Comparison of ENCODE assay signal across 15 cellular contexts in the genomic region with DNA sequence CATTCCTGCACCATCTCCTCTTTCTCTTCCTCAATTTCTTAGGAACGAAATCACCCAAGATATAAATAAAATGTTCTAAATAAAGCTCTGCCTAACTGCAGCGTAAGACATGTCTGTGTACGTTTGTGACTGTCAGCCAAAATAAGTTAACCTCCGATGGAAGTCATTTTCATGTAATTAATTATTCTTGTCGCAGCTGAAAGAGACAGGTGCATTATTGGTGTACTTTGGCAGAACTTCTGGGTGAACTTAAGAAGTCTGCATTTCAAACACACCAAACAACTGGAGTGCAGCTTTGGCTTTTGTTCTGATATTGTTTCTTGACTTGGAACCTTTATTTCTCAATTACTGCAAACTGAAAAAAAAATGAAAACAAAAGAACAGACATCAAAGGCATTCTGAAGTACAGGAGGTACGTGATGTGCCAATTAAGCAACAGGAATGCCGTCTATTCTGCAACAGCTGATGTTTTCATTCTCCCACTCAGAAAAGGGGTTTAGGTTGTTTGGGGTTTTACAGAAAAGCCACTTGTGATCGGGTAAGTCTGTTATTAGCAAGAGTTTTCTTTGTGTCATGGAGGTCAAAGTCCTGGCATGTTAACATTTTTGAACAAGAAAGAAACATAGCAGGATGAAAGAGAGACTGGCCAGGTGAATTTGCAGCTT.
A peak's percentile ranks its signal among the peaks of the same experiment; 100 is the strongest.
DNase-seq lines count a peak whose midpoint lies in the region; ATAC-seq, FAIRE-seq and TF ChIP-seq lines count a peak whose summit lies in the region.
"Had no signal": no experiment of that assay in that cellular context is flagged by ENCODE, and none has a peak within 500 bp of the region (broad histone marks: within the 10 kb centered on the region; RNA-seq: fewer than 3 reads in every experiment).

No MANE protein-coding gene starts in this region.

- FAIRE-seq in astrocyte (lab: Jason Lieb, UNC) (no peak), frontal cortex (lab: Jason Lieb, UNC) (no peak)
- FAIRE-seq: bronchial epithelial cell had no signal

- intact Hi-C loops in adrenal gland (cut with DNase I) (no loop called here), testis (cut with DNase I; ENCODE audit: low total_unique reads) (no loop called here)

- H3K4me3 ChIP-seq in astrocyte (ENCODE audit: insufficient read depth, low read depth, low read length): no peak overlapping the region
- peak overlapping the region; percentile 38 for H3K4me3 ChIP-seq in thoracic aorta
- H3K4me3 ChIP-seq in adrenal gland: no peak overlapping the region
- no peak overlapping the region for H3K4me3 ChIP-seq in testis

- no peak overlapping the region for H3K4me3 Mint-ChIP-seq in astrocyte (ENCODE audit: unreplicated experiment)
- H3K4me3 Mint-ChIP-seq: stimulated activated memory B cell treated with anti-CD40 and anti-IgM and Interleukin-4, amounts not matched to agents 10 μg/mL and 1 μg/mL and 100 μg/mL, for 72 hours had no signal

- no peak for TF ChIP-seq POLR2A in adrenal gland (IDR thresholded peaks at IDR 0.05)
- no peak for TF ChIP-seq POLR2A in testis (IDR thresholded peaks at IDR 0.05)

- no peaks in the 10 kb centered on the region for H3K79me2 ChIP-seq in astrocyte (ENCODE audit: insufficient read depth, low read length)

- TF ChIP-seq CTCF in astrocyte (IDR thresholded peaks at IDR 0.05; ENCODE audit: insufficient read depth, low read depth, low read length) (no peak), thoracic aorta (IDR thresholded peaks at IDR 0.05) (no peak), adrenal gland (IDR thresholded peaks at IDR 0.05) (no peak), testis (IDR thresholded peaks at IDR 0.05) (no peak)

- no peak overlapping the region for H3K27ac Mint-ChIP-seq in astrocyte (ENCODE audit: unreplicated experiment)
- H3K27ac Mint-ChIP-seq: CD14-positive monocyte; stimulated activated memory B cell treated with anti-CD40 and anti-IgM and Interleukin-4, amounts not matched to agents 10 μg/mL and 1 μg/mL and 100 μg/mL, for 72 hours had no signal

- H3K27me3 ChIP-seq in astrocyte (ENCODE audit: insufficient read depth, low read length) (peaks cover 10% of the 10 kb centered on the region), thoracic aorta (replicated peaks; ENCODE audit: insufficient read depth) (no peaks in the 10 kb centered on the region), adrenal gland (no peaks in the 10 kb centered on the region), testis (no peaks in the 10 kb centered on the region)

- H3K4me1 ChIP-seq in astrocyte (ENCODE audit: insufficient read depth, low read length) (peaks cover 5% of the 10 kb centered on the region), thoracic aorta (ENCODE audit: control insufficient read depth in 1 of 2, low read depth in 2 of 2) (peaks cover 38 to 63% of the 10 kb centered on the region in 2 donors), adrenal gland (replicated peaks in 1 of 2) (no peaks in the 10 kb centered on the region), testis (peaks cover 3% of the 10 kb centered on the region)

- WGBS in adrenal gland, 4 donors: 21 to 28% (median 24%) methylated on average over 8 of the region's 8 CpGs
- 35 to 37% methylated on average over 8 of the region's 8 CpGs for WGBS in testis, 2 donors

- H3K9ac ChIP-seq in astrocyte (ENCODE audit: low read length): no peak overlapping the region

- no peak overlapping the region for H2AFZ ChIP-seq in astrocyte (ENCODE audit: low read depth, low read length)

- no peaks in the 10 kb centered on the region for H3K36me3 Mint-ChIP-seq in astrocyte (ENCODE audit: low read depth, unreplicated experiment)
- H3K36me3 Mint-ChIP-seq: CD14-positive monocyte; stimulated activated memory B cell treated with anti-CD40 and anti-IgM and Interleukin-4, amounts not matched to agents 10 μg/mL and 1 μg/mL and 100 μg/mL, for 72 hours had no signal

- H3K27ac ChIP-seq in astrocyte (ENCODE audit: low read depth, low read length) (no peak overlapping the region), thoracic aorta (peak overlapping the region; percentile 49 to 70), adrenal gland (no peak overlapping the region), testis (no peak overlapping the region)

- no peaks in the 10 kb centered on the region for H3K4me1 Mint-ChIP-seq in astrocyte (ENCODE audit: low read depth, unreplicated experiment)
- H3K4me1 Mint-ChIP-seq: stimulated activated memory B cell treated with anti-CD40 and anti-IgM and Interleukin-4, amounts not matched to agents 10 μg/mL and 1 μg/mL and 100 μg/mL, for 72 hours had no signal

- H3K9me3 ChIP-seq in astrocyte (ENCODE audit: insufficient read depth, low read depth, low read length) (no peaks in the 10 kb centered on the region), thoracic aorta (no peaks in the 10 kb centered on the region), adrenal gland (replicated peaks in 1 of 3) (no peaks in the 10 kb centered on the region), testis (no peaks in the 10 kb centered on the region)

- peak; percentile 21 for DNase-seq in NCI-H2171 treated with DMSO at 0.1 percent for 48 hours (lab: John Stamatoyannopoulos, UW)
- no peak for DNase-seq in NCI-H2171 (lab: John Stamatoyannopoulos, UW)
- peak; percentile 50 for DNase-seq in astrocyte (ENCODE audit: low read depth)
- DNase-seq in kidney glomerular epithelial cell (lab: John Stamatoyannopoulos, UW): peak; percentile 37
- DNase-seq in thoracic aorta (ENCODE audit: low spot score): no peak
- no peak for DNase-seq in adrenal gland
- DNase-seq in testis: no peak
- DNase-seq in frontal cortex (ENCODE audit: low spot score in 2 of 2): no peak
- DNase-seq: activated CD4-positive, alpha-beta T cell treated with anti-CD3 and anti-CD28 coated beads for 48 hours; activated naive CD4-positive, alpha-beta T cell treated with Interleukin-2 at 50 U/mL for 16 hours; left colon; T-helper 9 cell had no signal

- no peaks in the 10 kb centered on the region for H3K36me3 ChIP-seq in astrocyte (ENCODE audit: insufficient read depth, low read length)
- H3K36me3 ChIP-seq in thoracic aorta: no peaks in the 10 kb centered on the region
- H3K36me3 ChIP-seq in adrenal gland (replicated peaks in 1 of 2): no peaks in the 10 kb centered on the region
- no peaks in the 10 kb centered on the region for H3K36me3 ChIP-seq in testis (ENCODE audit: low read depth, missing control alignments)

- H3K9me3 Mint-ChIP-seq in astrocyte (ENCODE audit: unreplicated experiment): no peaks in the 10 kb centered on the region

- peak overlapping the region; percentile 0 for H3K4me2 ChIP-seq in astrocyte (ENCODE audit: low read length)

- ATAC-seq in thoracic aorta (ENCODE audit: insufficient number of reproducible peaks, low FRiP score, low read depth): no peak
- ATAC-seq: left colon; stimulated activated memory B cell treated with anti-CD40 and anti-IgM and Interleukin-4, amounts not matched to agents 10 μg/mL and 1 μg/mL and 100 μg/mL, for 72 hours had no signal

- peaks cover 9% of the 10 kb centered on the region for H3K27me3 Mint-ChIP-seq in astrocyte (ENCODE audit: low read depth, unreplicated experiment)

- no peaks in the 10 kb centered on the region for H4K20me1 ChIP-seq in astrocyte (ENCODE audit: insufficient read depth, low read length)

Comparison
In these comparisons a context has a peak if more than half of its experiments do, and no peak if none do; other contexts are left out.
1. DNase-seq: peak in NCI-H2171 treated with DMSO at 0.1 percent for 48 hours (single experiment), astrocyte (single experiment) and kidney glomerular epithelial cell (single experiment); none in NCI-H2171 (single experiment), thoracic aorta (single experiment), adrenal gland (0 of 7), testis (single experiment) and frontal cortex (0 of 2).
2. H3K27ac ChIP-seq: peak in thoracic aorta (2 of 2); none in astrocyte (single experiment), adrenal gland (0 of 5) and testis (0 of 2).